Comparison of ENCODE assay signal across 12 cellular contexts in genomic region chr2:173652311-173652710, GRCh38.
A peak's percentile ranks its signal among the peaks of the same experiment; 100 is the strongest.
DNase-seq lines count a peak whose midpoint lies in the region; TF ChIP-seq lines count a peak whose summit lies in the region.
"Had no signal": no experiment of that assay in that cellular context is flagged by ENCODE, and none has a peak within 500 bp of the region (broad histone marks: within the 10 kb centered on the region; RNA-seq: fewer than 3 reads in every experiment).

No MANE protein-coding gene starts in this region.

- H3K27me3 Mint-ChIP-seq in chondrocyte (ENCODE audit: low read depth) = no peaks in the 10 kb centered on the region
- peaks cover 6% of the 10 kb centered on the region for H3K27me3 Mint-ChIP-seq in activated CD4-positive, alpha-beta memory T cell treated with anti-CD3 and anti-CD28 coated beads, Interleukin-2, amount 10 ng/mL, durations not matched to agents 7 days and 5 days

- no peaks in the 10 kb centered on the region for H3K36me3 ChIP-seq in Karpas-422 (ENCODE audit: insufficient read depth, low read length)

- no peak overlapping the region for H2AFZ ChIP-seq in Karpas-422 (ENCODE audit: low read length)

- peak overlapping the region; percentile 78 for H3K27ac Mint-ChIP-seq in chondrocyte (ENCODE audit: unreplicated experiment)
- H3K27ac Mint-ChIP-seq in activated CD4-positive, alpha-beta memory T cell treated with anti-CD3 and anti-CD28 coated beads, Interleukin-2, amount 10 ng/mL, durations not matched to agents 7 days and 5 days = no peak overlapping the region
- H3K27ac Mint-ChIP-seq: natural killer cell had no signal

- peak; percentile 82 for DNase-seq in AG09309 (ENCODE audit: low read depth)
- peak; percentile 35 for DNase-seq in Karpas-422
- no peak for DNase-seq in chondrocyte (ENCODE audit: low spot score)
- DNase-seq in myocyte (ENCODE audit: low read depth) = peak; percentile 60
- DNase-seq in NCI-H1092 (lab: John Stamatoyannopoulos, UW) = no peak
- DNase-seq in activated CD4-positive, alpha-beta memory T cell treated with anti-CD3 and anti-CD28 coated beads, Interleukin-2, amount 10 ng/mL, durations not matched to agents 7 days and 5 days = no peak
- DNase-seq in pons (ENCODE audit: low spot score) = no peak
- no peak for DNase-seq in cerebellar cortex (ENCODE audit: low spot score)
- DNase-seq: activated naive CD4-positive, alpha-beta T cell treated with anti-CD3 and anti-CD28 coated beads, Interleukin-2, amount 50 U/mL, for 16 hours; KG1; natural killer cell had no signal

- H3K4me3 Mint-ChIP-seq in chondrocyte (ENCODE audit: unreplicated experiment) = no peak overlapping the region
- H3K4me3 Mint-ChIP-seq in activated CD4-positive, alpha-beta memory T cell treated with anti-CD3 and anti-CD28 coated beads, Interleukin-2, amount 10 ng/mL, durations not matched to agents 7 days and 5 days = no peak overlapping the region
- H3K4me3 Mint-ChIP-seq: natural killer cell had no signal

- no peaks in the 10 kb centered on the region for H4K20me1 ChIP-seq in Karpas-422 (ENCODE audit: insufficient read depth, low read depth, low read length)

- H3K4me2 ChIP-seq in Karpas-422 (ENCODE audit: low read depth, low read length, poor library complexity, severe bottlenecking) = no peak overlapping the region

- peaks cover 27% of the 10 kb centered on the region for H3K4me1 Mint-ChIP-seq in chondrocyte (ENCODE audit: low read depth)
- no peaks in the 10 kb centered on the region for H3K4me1 Mint-ChIP-seq in activated CD4-positive, alpha-beta memory T cell treated with anti-CD3 and anti-CD28 coated beads, Interleukin-2, amount 10 ng/mL, durations not matched to agents 7 days and 5 days
- H3K4me1 Mint-ChIP-seq: natural killer cell had no signal

- H3K36me3 Mint-ChIP-seq in chondrocyte (ENCODE audit: low read depth) = no peaks in the 10 kb centered on the region
- no peaks in the 10 kb centered on the region for H3K36me3 Mint-ChIP-seq in activated CD4-positive, alpha-beta memory T cell treated with anti-CD3 and anti-CD28 coated beads, Interleukin-2, amount 10 ng/mL, durations not matched to agents 7 days and 5 days (ENCODE audit: low read depth)
- H3K36me3 Mint-ChIP-seq: natural killer cell had no signal

- no peaks in the 10 kb centered on the region for H3K9me2 ChIP-seq in Karpas-422 (replicated peaks; ENCODE audit: insufficient read depth, low read length)

- H3K4me1 ChIP-seq in Karpas-422 (ENCODE audit: low read length) = no peaks in the 10 kb centered on the region

- CTCF ChIA-PET in activated CD4-positive, alpha-beta memory T cell treated with anti-CD3 and anti-CD28 coated beads, Interleukin-2, amount 10 ng/mL, durations not matched to agents 7 days and 5 days (lab: Charles Lee) = no interaction called here

- POLR2A ChIA-PET in activated CD4-positive, alpha-beta memory T cell treated with anti-CD3 and anti-CD28 coated beads, Interleukin-2, amount 10 ng/mL, durations not matched to agents 7 days and 5 days (lab: Charles Lee) = no interaction called here

- no peaks in the 10 kb centered on the region for H3K79me2 ChIP-seq in Karpas-422 (ENCODE audit: low read length)

- no peak for TF ChIP-seq CTCF in AG09309 (IDR thresholded peaks at IDR 0.05; ENCODE audit: control insufficient read depth, insufficient read depth, low read depth, low read length, missing control alignments)
- TF ChIP-seq CTCF in chondrocyte (IDR thresholded peaks at IDR 0.05) = no peak

- H3K27ac ChIP-seq in Karpas-422 (ENCODE audit: low read length) = no peak overlapping the region
- H3K27ac ChIP-seq: VCaP had no signal

- H3K9ac ChIP-seq in Karpas-422 (ENCODE audit: low read length) = no peak overlapping the region

- no peaks in the 10 kb centered on the region for H3K9me3 ChIP-seq in Karpas-422 (ENCODE audit: low read length)

- no peaks in the 10 kb centered on the region for H3K9me3 Mint-ChIP-seq in chondrocyte (ENCODE audit: low read depth)
- no peaks in the 10 kb centered on the region for H3K9me3 Mint-ChIP-seq in activated CD4-positive, alpha-beta memory T cell treated with anti-CD3 and anti-CD28 coated beads, Interleukin-2, amount 10 ng/mL, durations not matched to agents 7 days and 5 days
- H3K9me3 Mint-ChIP-seq: natural killer cell had no signal

- H3K4me3 ChIP-seq in AG09309 (ENCODE audit: control insufficient read depth, low read depth, low read length) (no peak overlapping the region), Karpas-422 (ENCODE audit: low read length) (no peak overlapping the region)

- no peaks in the 10 kb centered on the region for H3K27me3 ChIP-seq in Karpas-422 (ENCODE audit: low read length)

Comparison
In these comparisons a context has a peak if more than half of its experiments do, and no peak if none do; other contexts are left out.
1. DNase-seq: peak in AG09309 (single experiment), Karpas-422 (single experiment) and myocyte (single experiment); none in chondrocyte (single experiment), NCI-H1092 (single experiment), activated CD4-positive, alpha-beta memory T cell treated with anti-CD3 and anti-CD28 coated beads, Interleukin-2, amount 10 ng/mL, durations not matched to agents 7 days and 5 days (single experiment), pons (single experiment) and cerebellar cortex (single experiment).